Comparison of ENCODE assay signal across 15 cellular contexts in the genomic region with DNA sequence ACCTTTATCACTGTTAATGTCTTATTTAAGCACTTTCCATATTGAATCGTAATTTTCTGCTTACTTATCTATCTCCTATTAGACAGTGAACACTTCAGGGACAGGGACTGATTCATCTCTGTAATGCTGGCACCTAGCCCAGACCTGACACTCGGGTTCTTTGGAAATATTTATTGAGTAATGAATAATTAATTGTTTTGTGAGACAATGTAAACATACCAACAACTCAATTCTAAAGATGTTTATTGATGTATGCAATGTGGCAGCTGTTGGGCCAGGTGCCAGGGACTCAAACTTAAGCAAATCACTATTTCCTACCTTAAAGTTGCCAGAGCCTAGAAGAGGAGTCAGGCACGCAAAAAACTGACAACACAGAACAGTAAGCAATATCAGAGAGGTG.
A peak's percentile ranks its signal among the peaks of the same experiment; 100 is the strongest.
DNase-seq lines count a peak whose midpoint lies in the region; ATAC-seq and FAIRE-seq lines count a peak whose summit lies in the region.
"Had no signal": no experiment of that assay in that cellular context is flagged by ENCODE, and none has a peak within 500 bp of the region (broad histone marks: within the 10 kb centered on the region; RNA-seq: fewer than 3 reads in every experiment).

No MANE protein-coding gene starts in this region.

- DNase-seq in DMS153 (lab: John Stamatoyannopoulos, UW) = peak; percentile 97
- DNase-seq in NCI-H1694 (lab: John Stamatoyannopoulos, UW) = peak; percentile 81
- peak; percentile 64 to 67 for DNase-seq in SHP77 (lab: John Stamatoyannopoulos, UW)
- no peak for DNase-seq in LoVo (ENCODE audit: low spot score)
- no peak for DNase-seq in activated naive CD8-positive, alpha-beta T cell treated with anti-CD3 and anti-CD28 coated beads, Interleukin-2, amount 50 U/mL, for 24 hours
- DNase-seq: activated B cell treated with CpG ODN at 0.5 μM for 24 hours; activated T-cell treated with anti-CD3 and anti-CD28 coated beads, Interleukin-2, amount 50 U/mL, for 4 hours; CD4-positive, CD25-positive, alpha-beta regulatory T cell; KG1; naive thymus-derived CD8-positive, alpha-beta T cell had no signal

- ATAC-seq in GM21529 (IDR thresholded peaks at IDR 0.05; ENCODE audit: unreplicated experiment) = no peak
- no peak for ATAC-seq in HG03571 (IDR thresholded peaks at IDR 0.05; ENCODE audit: unreplicated experiment)
- no peak for ATAC-seq in activated naive CD8-positive, alpha-beta T cell treated with anti-CD3 and anti-CD28 coated beads, Interleukin-2, amount 50 U/mL, for 24 hours
- ATAC-seq: activated T-cell treated with anti-CD3 and anti-CD28 coated beads, Interleukin-2, amount 50 U/mL, for 4 hours; HCT116; naive thymus-derived CD8-positive, alpha-beta T cell had no signal

- no peak overlapping the region for H3K27ac Mint-ChIP-seq in activated naive CD8-positive, alpha-beta T cell treated with anti-CD3 and anti-CD28 coated beads, Interleukin-2, amount 50 U/mL, for 24 hours
- H3K27ac Mint-ChIP-seq: activated B cell treated with CpG ODN at 0.5 μM for 24 hours; CD4-positive, CD25-positive, alpha-beta regulatory T cell; naive thymus-derived CD8-positive, alpha-beta T cell had no signal

- no peaks in the 10 kb centered on the region for H3K36me3 Mint-ChIP-seq in activated naive CD8-positive, alpha-beta T cell treated with anti-CD3 and anti-CD28 coated beads, Interleukin-2, amount 50 U/mL, for 24 hours (ENCODE audit: low read depth)
- H3K36me3 Mint-ChIP-seq: CD4-positive, CD25-positive, alpha-beta regulatory T cell; naive thymus-derived CD8-positive, alpha-beta T cell had no signal

- H3K9me3 Mint-ChIP-seq in activated naive CD8-positive, alpha-beta T cell treated with anti-CD3 and anti-CD28 coated beads, Interleukin-2, amount 50 U/mL, for 24 hours = peaks cover 4% of the 10 kb centered on the region

- peaks cover 2% of the 10 kb centered on the region for H3K27me3 Mint-ChIP-seq in activated naive CD8-positive, alpha-beta T cell treated with anti-CD3 and anti-CD28 coated beads, Interleukin-2, amount 50 U/mL, for 24 hours
- H3K27me3 Mint-ChIP-seq: activated B cell treated with CpG ODN at 0.5 μM for 24 hours; CD4-positive, CD25-positive, alpha-beta regulatory T cell had no signal

- no peak overlapping the region for H3K4me3 Mint-ChIP-seq in activated naive CD8-positive, alpha-beta T cell treated with anti-CD3 and anti-CD28 coated beads, Interleukin-2, amount 50 U/mL, for 24 hours
- H3K4me3 Mint-ChIP-seq: activated B cell treated with CpG ODN at 0.5 μM for 24 hours; activated T-cell treated with anti-CD3 and anti-CD28 coated beads, Interleukin-2, amount 50 U/mL, for 4 hours; CD4-positive, CD25-positive, alpha-beta regulatory T cell; naive thymus-derived CD8-positive, alpha-beta T cell had no signal

- FAIRE-seq in islet of Langerhans (lab: Jason Lieb, UNC) = peak; percentile 27
- FAIRE-seq: astrocyte had no signal

- no peaks in the 10 kb centered on the region for H3K4me1 Mint-ChIP-seq in activated naive CD8-positive, alpha-beta T cell treated with anti-CD3 and anti-CD28 coated beads, Interleukin-2, amount 50 U/mL, for 24 hours
- H3K4me1 Mint-ChIP-seq: activated B cell treated with CpG ODN at 0.5 μM for 24 hours; CD4-positive, CD25-positive, alpha-beta regulatory T cell; naive thymus-derived CD8-positive, alpha-beta T cell had no signal

Comparison
In these comparisons a context has a peak if more than half of its experiments do, and no peak if none do; other contexts are left out.
1. DNase-seq: peak in DMS153 (single experiment), NCI-H1694 (single experiment) and SHP77 (2 of 2); none in LoVo (single experiment) and activated naive CD8-positive, alpha-beta T cell treated with anti-CD3 and anti-CD28 coated beads, Interleukin-2, amount 50 U/mL, for 24 hours (single experiment).